ENCODE assay signal across 1 cellular context in the genomic region with DNA sequence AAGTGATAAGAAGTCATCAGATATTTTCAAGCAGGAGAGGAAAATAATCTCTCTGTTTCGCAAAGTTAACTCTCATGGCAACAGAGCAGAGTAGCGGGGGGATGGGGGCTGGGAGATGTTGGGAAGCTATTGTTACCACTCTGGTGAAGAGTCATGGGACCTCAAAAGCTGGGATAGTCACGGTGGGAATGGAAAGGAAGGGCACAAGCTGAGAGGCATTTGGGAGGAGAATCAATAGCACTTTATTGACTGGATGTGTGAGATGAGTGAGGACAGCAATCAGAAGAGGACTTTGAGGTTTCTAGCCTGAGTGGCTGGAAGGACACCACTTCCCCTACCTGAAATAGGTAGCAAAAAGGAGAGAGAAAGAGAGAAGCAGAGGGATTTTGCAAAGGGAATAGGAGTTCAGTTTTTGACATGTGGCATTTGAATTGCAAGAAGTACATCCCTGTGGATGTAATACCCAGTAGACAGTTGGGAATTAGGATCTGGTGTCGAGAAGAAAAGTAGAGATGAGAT.
A peak's percentile ranks its signal among the peaks of the same experiment; 100 is the strongest.
TF ChIP-seq lines count a peak whose summit lies in the region.

No MANE protein-coding gene starts in this region.

TF ChIP-seq in HepG2, 621 proteins besides CTCF, POLR2A, EP300 and RAD21 (continued from another document):
- TF ChIP-seq, protein P1, sequence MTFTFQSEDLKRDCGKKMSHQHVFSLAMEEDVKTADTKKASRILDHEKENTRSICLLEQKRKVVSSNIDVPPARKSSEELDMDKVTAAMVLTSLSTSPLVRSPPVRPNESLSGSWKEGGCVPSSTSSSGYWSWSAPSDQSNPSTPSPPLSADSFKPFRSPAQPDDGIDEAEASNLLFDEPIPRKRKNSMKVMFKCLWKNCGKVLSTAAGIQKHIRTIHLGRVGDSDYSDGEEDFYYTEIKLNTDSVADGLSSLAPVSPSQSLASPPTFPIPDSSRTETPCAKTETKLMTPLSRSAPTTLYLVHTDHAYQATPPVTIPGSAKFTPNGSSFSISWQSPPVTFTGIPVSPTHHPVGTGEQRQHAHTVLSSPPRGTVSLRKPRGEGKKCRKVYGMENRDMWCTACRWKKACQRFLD (CRISPR knock-in tag; IDR thresholded peaks at IDR 0.05; ENCODE audit: borderline replicate concordance): no peak
- TF ChIP-seq POLR2G (IDR thresholded peaks at IDR 0.05; ENCODE audit: low read depth, low read length): peak; percentile 29
- TF ChIP-seq, protein P2, sequence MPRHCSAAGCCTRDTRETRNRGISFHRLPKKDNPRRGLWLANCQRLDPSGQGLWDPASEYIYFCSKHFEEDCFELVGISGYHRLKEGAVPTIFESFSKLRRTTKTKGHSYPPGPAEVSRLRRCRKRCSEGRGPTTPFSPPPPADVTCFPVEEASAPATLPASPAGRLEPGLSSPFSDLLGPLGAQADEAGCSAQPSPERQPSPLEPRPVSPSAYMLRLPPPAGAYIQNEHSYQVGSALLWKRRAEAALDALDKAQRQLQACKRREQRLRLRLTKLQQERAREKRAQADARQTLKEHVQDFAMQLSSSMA (CRISPR knock-in tag; IDR thresholded peaks at IDR 0.05): 0 out of 2 replicates have a peak, but pooled peaks have one; percentile 77
- peak; percentile 54 for TF ChIP-seq ZC3H4 (CRISPR knock-in tag; IDR thresholded peaks at IDR 0.05; ENCODE audit: borderline replicate concordance)
- TF ChIP-seq, protein P3, sequence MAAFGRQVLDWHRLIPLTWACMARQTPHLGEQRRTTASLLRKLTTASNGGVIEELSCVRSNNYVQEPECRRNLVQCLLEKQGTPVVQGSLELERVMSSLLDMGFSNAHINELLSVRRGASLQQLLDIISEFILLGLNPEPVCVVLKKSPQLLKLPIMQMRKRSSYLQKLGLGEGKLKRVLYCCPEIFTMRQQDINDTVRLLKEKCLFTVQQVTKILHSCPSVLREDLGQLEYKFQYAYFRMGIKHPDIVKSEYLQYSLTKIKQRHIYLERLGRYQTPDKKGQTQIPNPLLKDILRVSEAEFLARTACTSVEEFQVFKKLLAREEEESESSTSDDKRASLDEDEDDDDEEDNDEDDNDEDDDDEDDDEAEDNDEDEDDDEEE (CRISPR knock-in tag; IDR thresholded peaks at IDR 0.05): no peak
- no peak for TF ChIP-seq ZNF549 (CRISPR knock-in tag; IDR thresholded peaks at IDR 0.05)
- TF ChIP-seq KAT2B (IDR thresholded peaks at IDR 0.05; ENCODE audit: borderline replicate concordance, low read depth, low read length): peak; percentile 87
- no peak for TF ChIP-seq ZNF619 (CRISPR knock-in tag; IDR thresholded peaks at IDR 0.05)
- peak; percentile 6; the same call in 1 of the 2 replicates for TF ChIP-seq ZNF3 (CRISPR knock-in tag; IDR thresholded peaks at IDR 0.05)
- no peak for TF ChIP-seq KLF16 (CRISPR knock-in tag; IDR thresholded peaks at IDR 0.05)
- TF ChIP-seq RELA (CRISPR knock-in tag; IDR thresholded peaks at IDR 0.05): no peak
- peak; percentile 1; the same call in 1 of the 2 replicates for TF ChIP-seq YEATS4 (CRISPR knock-in tag; IDR thresholded peaks at IDR 0.05; ENCODE audit: borderline replicate concordance)
- TF ChIP-seq, protein P4, sequence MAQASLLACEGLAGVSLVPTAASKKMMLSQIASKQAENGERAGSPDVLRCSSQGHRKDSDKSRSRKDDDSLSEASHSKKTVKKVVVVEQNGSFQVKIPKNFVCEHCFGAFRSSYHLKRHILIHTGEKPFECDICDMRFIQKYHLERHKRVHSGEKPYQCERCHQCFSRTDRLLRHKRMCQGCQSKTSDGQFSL (CRISPR knock-in tag; IDR thresholded peaks at IDR 0.05): no peak
- TF ChIP-seq ZNF230 (CRISPR knock-in tag; IDR thresholded peaks at IDR 0.05): 0 out of 2 replicates have a peak, but pooled peaks have one; percentile 8
- no peak for TF ChIP-seq CC2D1A (CRISPR knock-in tag; IDR thresholded peaks at IDR 0.05)
- TF ChIP-seq, protein P5, sequence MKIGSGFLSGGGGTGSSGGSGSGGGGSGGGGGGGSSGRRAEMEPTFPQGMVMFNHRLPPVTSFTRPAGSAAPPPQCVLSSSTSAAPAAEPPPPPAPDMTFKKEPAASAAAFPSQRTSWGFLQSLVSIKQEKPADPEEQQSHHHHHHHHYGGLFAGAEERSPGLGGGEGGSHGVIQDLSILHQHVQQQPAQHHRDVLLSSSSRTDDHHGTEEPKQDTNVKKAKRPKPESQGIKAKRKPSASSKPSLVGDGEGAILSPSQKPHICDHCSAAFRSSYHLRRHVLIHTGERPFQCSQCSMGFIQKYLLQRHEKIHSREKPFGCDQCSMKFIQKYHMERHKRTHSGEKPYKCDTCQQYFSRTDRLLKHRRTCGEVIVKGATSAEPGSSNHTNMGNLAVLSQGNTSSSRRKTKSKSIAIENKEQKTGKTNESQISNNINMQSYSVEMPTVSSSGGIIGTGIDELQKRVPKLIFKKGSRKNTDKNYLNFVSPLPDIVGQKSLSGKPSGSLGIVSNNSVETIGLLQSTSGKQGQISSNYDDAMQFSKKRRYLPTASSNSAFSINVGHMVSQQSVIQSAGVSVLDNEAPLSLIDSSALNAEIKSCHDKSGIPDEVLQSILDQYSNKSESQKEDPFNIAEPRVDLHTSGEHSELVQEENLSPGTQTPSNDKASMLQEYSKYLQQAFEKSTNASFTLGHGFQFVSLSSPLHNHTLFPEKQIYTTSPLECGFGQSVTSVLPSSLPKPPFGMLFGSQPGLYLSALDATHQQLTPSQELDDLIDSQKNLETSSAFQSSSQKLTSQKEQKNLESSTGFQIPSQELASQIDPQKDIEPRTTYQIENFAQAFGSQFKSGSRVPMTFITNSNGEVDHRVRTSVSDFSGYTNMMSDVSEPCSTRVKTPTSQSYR (CRISPR knock-in tag; IDR thresholded peaks at IDR 0.05; ENCODE audit: borderline replicate concordance): peak; percentile 77; the same call in 1 of the 2 replicates
- TF ChIP-seq ZNF850 (CRISPR knock-in tag; conservative IDR thresholded peaks at IDR 0.05): no peak
- no peak for TF ChIP-seq NR3C1 (CRISPR knock-in tag; IDR thresholded peaks at IDR 0.05)
- TF ChIP-seq, protein P6, sequence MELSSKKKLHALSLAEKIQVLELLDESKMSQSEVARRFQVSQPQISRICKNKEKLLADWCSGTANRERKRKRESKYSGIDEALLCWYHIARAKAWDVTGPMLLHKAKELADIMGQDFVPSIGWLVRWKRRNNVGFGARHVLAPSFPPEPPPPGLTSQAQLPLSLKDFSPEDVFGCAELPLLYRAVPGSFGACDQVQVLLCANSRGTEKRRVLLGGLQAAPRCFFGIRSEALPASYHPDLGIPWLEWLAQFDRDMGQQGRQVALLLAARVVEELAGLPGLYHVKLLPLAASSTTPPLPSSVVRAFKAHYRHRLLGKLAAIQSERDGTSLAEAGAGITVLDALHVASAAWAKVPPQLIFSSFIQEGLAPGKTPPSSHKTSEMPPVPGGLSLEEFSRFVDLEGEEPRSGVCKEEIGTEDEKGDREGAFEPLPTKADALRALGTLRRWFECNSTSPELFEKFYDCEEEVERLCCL (CRISPR knock-in tag; IDR thresholded peaks at IDR 0.05; ENCODE audit: borderline replicate concordance): no peak
- TF ChIP-seq FIP1L1 (IDR thresholded peaks at IDR 0.05; ENCODE audit: borderline replicate concordance, insufficient read depth, low read depth, low read length): no peak
- TF ChIP-seq CREB1 (IDR thresholded peaks at IDR 0.05): no peak
- 0 out of 2 replicates have a peak, but pooled peaks have one; percentile 7 for TF ChIP-seq CREB1 (CRISPR knock-in tag; IDR thresholded peaks at IDR 0.05)
- 0 out of 2 replicates have a peak, but pooled peaks have one; percentile 7 for TF ChIP-seq JUND (CRISPR knock-in tag; IDR thresholded peaks at IDR 0.05)
- TF ChIP-seq ATF7-NPFF (CRISPR knock-in tag; IDR thresholded peaks at IDR 0.05; ENCODE audit: low read depth): 0 out of 2 replicates have a peak, but pooled peaks have one; percentile 14
- no peak for TF ChIP-seq MAFF (IDR thresholded peaks at IDR 0.05; ENCODE audit: low read depth, low read length)
- TF ChIP-seq ZFX (CRISPR knock-in tag; IDR thresholded peaks at IDR 0.05; ENCODE audit: low read depth): no peak
- 0 out of 2 replicates have a peak, but pooled peaks have one; percentile 49 for TF ChIP-seq ZNF564 (CRISPR knock-in tag; IDR thresholded peaks at IDR 0.05)
TF ChIP-seq in HepG2: peak in this region for 53.
